In genomic region chrX:24340501-24340900, GRCh38 we compare ENCODE assay signal across 42 cellular contexts. TPM values are rescaled to one million over a fixed set of nuclear protein-coding genes. Genes with fewer than 3 reads are reported as not detected.
"Had no signal": no experiment of that assay in that cellular context is flagged by ENCODE, and none has a peak within 500 bp of the region (broad histone marks: within the 10 kb centered on the region; RNA-seq: fewer than 3 reads in every experiment).

No MANE protein-coding gene starts in this region.

- H3K27ac Mint-ChIP-seq: activated naive CD4-positive, alpha-beta T cell treated with anti-CD3 and anti-CD28 coated beads for 36 hours; activated naive CD4-positive, alpha-beta T cell treated with anti-CD3 and anti-CD28 coated beads, Interleukin-2, amount 10 ng/mL, durations not matched to agents 7 days and 5 days; activated naive CD4-positive, alpha-beta T cell treated with anti-CD3 and anti-CD28 coated beads, Interleukin-2, amount 50 U/mL, for 24 hours; activated naive CD4-positive, alpha-beta T cell treated with anti-CD3 and anti-CD28 coated beads, Interleukin-2, amount 50 U/mL, for 72 hours; activated naive CD8-positive, alpha-beta T cell; activated naive CD8-positive, alpha-beta T cell treated with anti-CD3 and anti-CD28 coated beads for 36 hours; activated naive CD8-positive, alpha-beta T cell treated with anti-CD3 and anti-CD28 coated beads, Interleukin-2, amount 10 ng/mL, durations not matched to agents 7 days and 5 days; activated naive CD8-positive, alpha-beta T cell treated with anti-CD3 and anti-CD28 coated beads, Interleukin-2, amount 50 U/mL, for 24 hours; activated T-cell treated with anti-CD3 and anti-CD28 coated beads, Interleukin-2, amount 50 U/mL, for 24 hours; activated T-cell treated with anti-CD3 and anti-CD28 coated beads, Interleukin-2, amount 50 U/mL, for 72 hours; activated T-helper 2 cell treated with anti-CD3 and anti-CD28 coated beads, Interferon-gamma antibody, Interleukin-2, Interleukin-4, amounts not matched to agents 10 μg/mL and 5 μg/mL and 100 μg/mL, durations not matched to agents 14 hours and 24 hours and 36 hours; brain had no signal

- H3K36me3 ChIP-seq: adrenal gland, ascending aorta, brain microvascular endothelial cell, breast epithelium, cardiac muscle cell had no signal

- H3K27me3 ChIP-seq: ascending aorta, body of pancreas, brain microvascular endothelial cell, cardiac muscle cell had no signal

- H3K27ac ChIP-seq: adrenal gland, ascending aorta, body of pancreas, brain microvascular endothelial cell, breast epithelium, cardiac muscle cell had no signal

- H3K27me3 Mint-ChIP-seq: activated naive CD4-positive, alpha-beta T cell treated with anti-CD3 and anti-CD28 coated beads, Interleukin-2, amount 10 ng/mL, durations not matched to agents 7 days and 5 days had no signal

- H3K9me3 ChIP-seq: adrenal gland, ascending aorta, body of pancreas, breast epithelium had no signal

- H3K36me3 Mint-ChIP-seq: activated naive CD4-positive, alpha-beta T cell treated with anti-CD3 and anti-CD28 coated beads, Interleukin-2, amount 10 ng/mL, durations not matched to agents 7 days and 5 days; activated naive CD4-positive, alpha-beta T cell treated with anti-CD3 and anti-CD28 coated beads, Interleukin-2, amount 50 U/mL, for 24 hours; activated naive CD8-positive, alpha-beta T cell; activated naive CD8-positive, alpha-beta T cell treated with anti-CD3 and anti-CD28 coated beads for 36 hours; activated naive CD8-positive, alpha-beta T cell treated with anti-CD3 and anti-CD28 coated beads, Interleukin-2, amount 10 ng/mL, durations not matched to agents 7 days and 5 days; brain had no signal

- ATAC-seq: activated naive CD8-positive, alpha-beta T cell treated with anti-CD3 and anti-CD28 coated beads, Interleukin-2, amount 50 U/mL, for 24 hours; body of pancreas had no signal

- H3K4me1 Mint-ChIP-seq: brain had no signal

- DNase-seq: activated effector memory CD4-positive, alpha-beta T cell treated with anti-CD3 and anti-CD28 coated beads, Interleukin-2, amount 50 U/mL, for 16 hours; activated effector memory CD4-positive, alpha-beta T cell treated with Interleukin-2 at 50 U/mL for 16 hours; activated gamma-delta T cell; activated gamma-delta T cell treated with Interleukin-2 at 50 U/mL for 16 hours; activated naive CD4-positive, alpha-beta T cell; activated naive CD4-positive, alpha-beta T cell treated with anti-CD3 and anti-CD28 coated beads for 36 hours; activated naive CD4-positive, alpha-beta T cell treated with anti-CD3 and anti-CD28 coated beads, Interleukin-2, amount 10 ng/mL, durations not matched to agents 7 days and 5 days; activated naive CD4-positive, alpha-beta T cell treated with anti-CD3 and anti-CD28 coated beads, Interleukin-2, amount 50 U/mL, for 16 hours; activated naive CD4-positive, alpha-beta T cell treated with Interleukin-2 at 50 U/mL for 16 hours; activated naive CD8-positive, alpha-beta T cell treated with anti-CD3 and anti-CD28 coated beads for 36 hours; activated naive CD8-positive, alpha-beta T cell treated with anti-CD3 and anti-CD28 coated beads, Interleukin-2, amount 10 ng/mL, durations not matched to agents 7 days and 5 days; activated naive CD8-positive, alpha-beta T cell treated with anti-CD3 and anti-CD28 coated beads, Interleukin-2, amount 50 U/mL, for 24 hours; activated T-cell treated with anti-CD3 and anti-CD28 coated beads, Interleukin-2, amount 50 U/mL, for 1 hour; activated T-cell treated with anti-CD3 and anti-CD28 coated beads, Interleukin-2, amount 50 U/mL, for 24 hours; activated T-cell treated with anti-CD3 and anti-CD28 coated beads, Interleukin-2, amount 50 U/mL, for 48 hours; activated T-cell treated with anti-CD3 and anti-CD28 coated beads, Interleukin-2, amount 50 U/mL, for 72 hours; adrenal gland; amniotic stem cell; amygdala; anterior cingulate cortex; aorta; body of pancreas; brain microvascular endothelial cell; caudate nucleus; central memory CD4-positive, alpha-beta T cell; cerebellar nuclear complex had no signal

- H3K4me3 Mint-ChIP-seq: activated naive CD4-positive, alpha-beta T cell treated with anti-CD3 and anti-CD28 coated beads for 36 hours; activated naive CD4-positive, alpha-beta T cell treated with anti-CD3 and anti-CD28 coated beads, Interleukin-2, amount 10 ng/mL, durations not matched to agents 7 days and 5 days; activated naive CD4-positive, alpha-beta T cell treated with anti-CD3 and anti-CD28 coated beads, Interleukin-2, amount 50 U/mL, for 24 hours; activated naive CD8-positive, alpha-beta T cell; activated naive CD8-positive, alpha-beta T cell treated with anti-CD3 and anti-CD28 coated beads for 36 hours; activated naive CD8-positive, alpha-beta T cell treated with anti-CD3 and anti-CD28 coated beads, Interleukin-2, amount 10 ng/mL, durations not matched to agents 7 days and 5 days; activated naive CD8-positive, alpha-beta T cell treated with anti-CD3 and anti-CD28 coated beads, Interleukin-2, amount 50 U/mL, for 24 hours; activated T-cell treated with anti-CD3 and anti-CD28 coated beads, Interleukin-2, amount 50 U/mL, for 24 hours; activated T-cell treated with anti-CD3 and anti-CD28 coated beads, Interleukin-2, amount 50 U/mL, for 72 hours; activated T-helper 1 cell treated with anti-CD3 and anti-CD28 coated beads, Interleukin-12 subunit alpha, Interleukin-12 subunit beta, Interleukin-2, Interleukin-4 antibody, amounts not matched to agents 30 ng/mL and 10 ng/mL and 1 ng/mL, durations not matched to agents 14 hours and 24 hours and 36 hours; brain; central memory CD8-positive, alpha-beta T cell had no signal

- H3K9me3 Mint-ChIP-seq: activated naive CD4-positive, alpha-beta T cell treated with anti-CD3 and anti-CD28 coated beads for 36 hours; activated naive CD4-positive, alpha-beta T cell treated with anti-CD3 and anti-CD28 coated beads, Interleukin-2, amount 10 ng/mL, durations not matched to agents 7 days and 5 days; activated naive CD4-positive, alpha-beta T cell treated with anti-CD3 and anti-CD28 coated beads, Interleukin-2, amount 50 U/mL, for 24 hours; activated naive CD4-positive, alpha-beta T cell treated with anti-CD3 and anti-CD28 coated beads, Interleukin-2, amount 50 U/mL, for 72 hours; activated naive CD8-positive, alpha-beta T cell treated with anti-CD3 and anti-CD28 coated beads for 36 hours; activated naive CD8-positive, alpha-beta T cell treated with anti-CD3 and anti-CD28 coated beads, Interleukin-2, amount 10 ng/mL, durations not matched to agents 7 days and 5 days; activated naive CD8-positive, alpha-beta T cell treated with anti-CD3 and anti-CD28 coated beads, Interleukin-2, amount 50 U/mL, for 24 hours; activated T-cell treated with anti-CD3 and anti-CD28 coated beads, Interleukin-2, amount 50 U/mL, for 24 hours; activated T-cell treated with anti-CD3 and anti-CD28 coated beads, Interleukin-2, amount 50 U/mL, for 72 hours; activated T-helper 1 cell treated with anti-CD3 and anti-CD28 coated beads, Interleukin-12 subunit alpha, Interleukin-12 subunit beta, Interleukin-2, Interleukin-4 antibody, amounts not matched to agents 30 ng/mL and 10 ng/mL and 1 ng/mL, durations not matched to agents 14 hours and 24 hours and 36 hours; activated T-helper 2 cell treated with anti-CD3 and anti-CD28 coated beads, Interferon-gamma antibody, Interleukin-2, Interleukin-4, amounts not matched to agents 10 μg/mL and 5 μg/mL and 100 μg/mL, durations not matched to agents 14 hours and 24 hours and 36 hours; brain; central memory CD8-positive, alpha-beta T cell had no signal

- H3K4me3 ChIP-seq: adrenal gland, ascending aorta, body of pancreas, breast epithelium, cardiac muscle cell had no signal

- H3K4me1 ChIP-seq: adrenal gland, ascending aorta, body of pancreas, breast epithelium had no signal

RNA-seq across cellular contexts. Expression of gene SUPT20HL1, which starts 19.9 kb away (rescaled TPM):
- total RNA-seq: activated naive CD4-positive, alpha-beta T cell treated with anti-CD3 and anti-CD28 coated beads for 36 hours; activated naive CD8-positive, alpha-beta T cell treated with anti-CD3 and anti-CD28 coated beads for 36 hours; activated naive CD8-positive, alpha-beta T cell treated with anti-CD3 and anti-CD28 coated beads, Interleukin-2, amount 10 ng/mL, durations not matched to agents 7 days and 5 days; activated T-cell treated with anti-CD3 and anti-CD28 coated beads, Interleukin-2, amount 50 U/mL, for 72 hours; activated T-helper 1 cell treated with anti-CD3 and anti-CD28 coated beads, Interleukin-12 subunit alpha, Interleukin-12 subunit beta, Interleukin-2, Interleukin-4 antibody, amounts not matched to agents 30 ng/mL and 10 ng/mL and 1 ng/mL, durations not matched to agents 14 hours and 24 hours and 36 hours; activated T-helper 2 cell treated with anti-CD3 and anti-CD28 coated beads, Interferon-gamma antibody, Interleukin-2, Interleukin-4, amounts not matched to agents 10 μg/mL and 5 μg/mL and 100 μg/mL, durations not matched to agents 14 hours and 24 hours and 36 hours; astrocyte; breast epithelium; cardiac muscle cell; cardiac septum; cerebellum; chondrocyte had no signal
- polyA plus RNA-seq: adipose tissue, adrenal gland, aorta had no signal

RNA-seq across cellular contexts. Expression of gene SUPT20HL2, which starts 26.6 kb away (rescaled TPM):
- total RNA-seq: activated naive CD4-positive, alpha-beta T cell treated with anti-CD3 and anti-CD28 coated beads for 36 hours; activated naive CD4-positive, alpha-beta T cell treated with anti-CD3 and anti-CD28 coated beads, Interleukin-2, amount 50 U/mL, for 72 hours; activated naive CD8-positive, alpha-beta T cell treated with anti-CD3 and anti-CD28 coated beads for 36 hours; activated naive CD8-positive, alpha-beta T cell treated with anti-CD3 and anti-CD28 coated beads, Interleukin-2, amount 10 ng/mL, durations not matched to agents 7 days and 5 days; activated T-cell treated with anti-CD3 and anti-CD28 coated beads, Interleukin-2, amount 50 U/mL, for 72 hours; activated T-helper 1 cell treated with anti-CD3 and anti-CD28 coated beads, Interleukin-12 subunit alpha, Interleukin-12 subunit beta, Interleukin-2, Interleukin-4 antibody, amounts not matched to agents 30 ng/mL and 10 ng/mL and 1 ng/mL, durations not matched to agents 14 hours and 24 hours and 36 hours; activated T-helper 2 cell treated with anti-CD3 and anti-CD28 coated beads, Interferon-gamma antibody, Interleukin-2, Interleukin-4, amounts not matched to agents 10 μg/mL and 5 μg/mL and 100 μg/mL, durations not matched to agents 14 hours and 24 hours and 36 hours; adrenal gland; aorta; astrocyte; body of pancreas; breast epithelium; bronchial epithelial cell; cardiac septum; cerebellum; chondrocyte had no signal
- polyA plus RNA-seq: adrenal gland, aorta had no signal
